Comparison of ENCODE assay signal across 2 cellular contexts in genomic region chr2:2859164-2859563, GRCh38.
TF ChIP-seq lines count a peak whose summit lies in the region.

No MANE protein-coding gene starts in this region.

TF ChIP-seq in SK-N-SH treated with all-trans-retinoic acid at 6 μM for 48 hours, 23 proteins besides CTCF, POLR2A, EP300 and RAD21 (continued from another document):
- TF ChIP-seq POU6F1 (CRISPR knock-in tag; IDR thresholded peaks at IDR 0.05; ENCODE audit: borderline replicate concordance, low read depth) = no peak
- TF ChIP-seq TCF4 (CRISPR knock-in tag; IDR thresholded peaks at IDR 0.05; ENCODE audit: borderline replicate concordance) = no peak
- TF ChIP-seq OSR1 (CRISPR knock-in tag; IDR thresholded peaks at IDR 0.05) = no peak
- TF ChIP-seq ZNF8 (CRISPR knock-in tag; IDR thresholded peaks at IDR 0.05) = no peak
- TF ChIP-seq ISL1 (CRISPR knock-in tag; IDR thresholded peaks at IDR 0.05) = no peak
- TF ChIP-seq ZFP3 (CRISPR knock-in tag; IDR thresholded peaks at IDR 0.05) = no peak
- TF ChIP-seq, protein P1, sequence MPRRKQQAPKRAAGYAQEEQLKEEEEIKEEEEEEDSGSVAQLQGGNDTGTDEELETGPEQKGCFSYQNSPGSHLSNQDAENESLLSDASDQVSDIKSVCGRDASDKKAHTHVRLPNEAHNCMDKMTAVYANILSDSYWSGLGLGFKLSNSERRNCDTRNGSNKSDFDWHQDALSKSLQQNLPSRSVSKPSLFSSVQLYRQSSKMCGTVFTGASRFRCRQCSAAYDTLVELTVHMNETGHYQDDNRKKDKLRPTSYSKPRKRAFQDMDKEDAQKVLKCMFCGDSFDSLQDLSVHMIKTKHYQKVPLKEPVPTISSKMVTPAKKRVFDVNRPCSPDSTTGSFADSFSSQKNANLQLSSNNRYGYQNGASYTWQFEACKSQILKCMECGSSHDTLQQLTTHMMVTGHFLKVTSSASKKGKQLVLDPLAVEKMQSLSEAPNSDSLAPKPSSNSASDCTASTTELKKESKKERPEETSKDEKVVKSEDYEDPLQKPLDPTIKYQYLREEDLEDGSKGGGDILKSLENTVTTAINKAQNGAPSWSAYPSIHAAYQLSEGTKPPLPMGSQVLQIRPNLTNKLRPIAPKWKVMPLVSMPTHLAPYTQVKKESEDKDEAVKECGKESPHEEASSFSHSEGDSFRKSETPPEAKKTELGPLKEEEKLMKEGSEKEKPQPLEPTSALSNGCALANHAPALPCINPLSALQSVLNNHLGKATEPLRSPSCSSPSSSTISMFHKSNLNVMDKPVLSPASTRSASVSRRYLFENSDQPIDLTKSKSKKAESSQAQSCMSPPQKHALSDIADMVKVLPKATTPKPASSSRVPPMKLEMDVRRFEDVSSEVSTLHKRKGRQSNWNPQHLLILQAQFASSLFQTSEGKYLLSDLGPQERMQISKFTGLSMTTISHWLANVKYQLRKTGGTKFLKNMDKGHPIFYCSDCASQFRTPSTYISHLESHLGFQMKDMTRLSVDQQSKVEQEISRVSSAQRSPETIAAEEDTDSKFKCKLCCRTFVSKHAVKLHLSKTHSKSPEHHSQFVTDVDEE (CRISPR knock-in tag; IDR thresholded peaks at IDR 0.05) = no peak
- no peak for TF ChIP-seq PPARA (CRISPR knock-in tag; IDR thresholded peaks at IDR 0.05; ENCODE audit: borderline replicate concordance)
- TF ChIP-seq, protein P2, sequence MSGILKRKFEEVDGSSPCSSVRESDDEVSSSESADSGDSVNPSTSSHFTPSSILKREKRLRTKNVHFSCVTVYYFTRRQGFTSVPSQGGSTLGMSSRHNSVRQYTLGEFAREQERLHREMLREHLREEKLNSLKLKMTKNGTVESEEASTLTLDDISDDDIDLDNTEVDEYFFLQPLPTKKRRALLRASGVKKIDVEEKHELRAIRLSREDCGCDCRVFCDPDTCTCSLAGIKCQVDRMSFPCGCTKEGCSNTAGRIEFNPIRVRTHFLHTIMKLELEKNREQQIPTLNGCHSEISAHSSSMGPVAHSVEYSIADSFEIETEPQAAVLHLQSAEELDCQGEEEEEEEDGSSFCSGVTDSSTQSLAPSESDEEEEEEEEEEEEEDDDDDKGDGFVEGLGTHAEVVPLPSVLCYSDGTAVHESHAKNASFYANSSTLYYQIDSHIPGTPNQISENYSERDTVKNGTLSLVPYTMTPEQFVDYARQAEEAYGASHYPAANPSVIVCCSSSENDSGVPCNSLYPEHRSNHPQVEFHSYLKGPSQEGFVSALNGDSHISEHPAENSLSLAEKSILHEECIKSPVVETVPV (CRISPR knock-in tag; IDR thresholded peaks at IDR 0.05) = no peak
- no peak for TF ChIP-seq BACH2 (CRISPR knock-in tag; IDR thresholded peaks at IDR 0.05; ENCODE audit: borderline replicate concordance)
- TF ChIP-seq ZNF70 (CRISPR knock-in tag; IDR thresholded peaks at IDR 0.05) = no peak
- no peak for TF ChIP-seq ZC3H10 (CRISPR knock-in tag; IDR thresholded peaks at IDR 0.05)
- TF ChIP-seq ZFP30 (CRISPR knock-in tag; IDR thresholded peaks at IDR 0.05) = no peak
- TF ChIP-seq ZNF565 (CRISPR knock-in tag; conservative IDR thresholded peaks at IDR 0.05; ENCODE audit: low read depth) = no peak

TF ChIP-seq in neural cell, 6 proteins besides CTCF, POLR2A, EP300 and RAD21 (continued from another document):
- no peak for TF ChIP-seq SMC3 (conservative IDR thresholded peaks at IDR 0.05; ENCODE audit: poor library complexity)
TF ChIP-seq in neural cell: peak in this region for 0.
